30 cellular contexts compared by ENCODE assay signal in genomic region chr18:75438891-75439290, GRCh38. TPM values are rescaled to one million over a fixed set of nuclear protein-coding genes. Genes with fewer than 3 reads are reported as not detected.
"Had no signal": no experiment of that assay in that cellular context is flagged by ENCODE, and none has a peak within 500 bp of the region (broad histone marks: within the 10 kb centered on the region; RNA-seq: fewer than 3 reads in every experiment).

No MANE protein-coding gene starts in this region.

- DNase-seq: activated CD4-positive, alpha-beta T cell treated with anti-CD3 and anti-CD28 coated beads, Interleukin-2, amount 50 U/mL, for 48 hours; activated effector memory CD4-positive, alpha-beta T cell treated with Interleukin-2 at 50 U/mL for 16 hours; activated naive CD4-positive, alpha-beta T cell treated with anti-CD3 and anti-CD28 coated beads, Interleukin-2, amount 10 ng/mL, durations not matched to agents 7 days and 5 days; activated T-cell treated with anti-CD3 and anti-CD28 coated beads, Interleukin-2, amount 50 U/mL, for 72 hours; anterior cingulate cortex; effector CD4-positive, alpha-beta T cell; heart left ventricle; islet precursor cell; left cardiac atrium; mesenchymal stem cell; pancreas; psoas muscle; stimulated activated CD4-positive, alpha-beta T cell treated with anti-CD3 and anti-CD28 coated beads, Interleukin-1b, Interleukin-23, amount 100 ng/mL, for 48 hours; T1000 had no signal

- H3K27ac Mint-ChIP-seq: activated naive CD4-positive, alpha-beta T cell treated with anti-CD3 and anti-CD28 coated beads, Interleukin-2, amount 10 ng/mL, durations not matched to agents 7 days and 5 days; activated T-cell treated with anti-CD3 and anti-CD28 coated beads, Interleukin-2, amount 50 U/mL, for 72 hours; brain; dendritic cell treated with granulocyte-macrophage colony-stimulating factor and Interleukin-4, amounts not matched to agents 40 ng/mL and 50 ng/mL, for 4 days; nephron progenitor cell; stimulated activated naive CD8-positive, alpha-beta T cell treated with anti-CD3 and anti-CD28 coated beads, Interleukin-15, Interleukin-2, amounts not matched to agents 100 ng/mL and 50 ng/mL, for 24 hours; WTC11 had no signal

- H3K36me3 Mint-ChIP-seq: activated naive CD4-positive, alpha-beta T cell treated with anti-CD3 and anti-CD28 coated beads, Interleukin-2, amount 10 ng/mL, durations not matched to agents 7 days and 5 days; brain; WTC11 had no signal

- H3K36me3 ChIP-seq: gastroesophageal sphincter, heart left ventricle, pancreas, right atrium auricular region, tibial nerve had no signal

- FAIRE-seq: endometrium, pancreas, urothelium cell line had no signal

- H3K4me3 Mint-ChIP-seq: activated naive CD4-positive, alpha-beta T cell treated with anti-CD3 and anti-CD28 coated beads, Interleukin-2, amount 10 ng/mL, durations not matched to agents 7 days and 5 days; activated T-cell treated with anti-CD3 and anti-CD28 coated beads, Interleukin-2, amount 50 U/mL, for 72 hours; brain; dendritic cell treated with granulocyte-macrophage colony-stimulating factor and Interleukin-4, amounts not matched to agents 40 ng/mL and 50 ng/mL, for 4 days; nephron progenitor cell; stimulated activated naive CD8-positive, alpha-beta T cell treated with anti-CD3 and anti-CD28 coated beads, Interleukin-15, Interleukin-2, amounts not matched to agents 100 ng/mL and 50 ng/mL, for 24 hours; WTC11 had no signal

- H3K4me1 ChIP-seq: gastroesophageal sphincter, heart left ventricle, pancreas, psoas muscle, right atrium auricular region, tibial nerve had no signal

- H3K9me3 ChIP-seq: gastroesophageal sphincter, heart left ventricle, pancreas, psoas muscle, right atrium auricular region, tibial nerve had no signal

- H3K9me3 Mint-ChIP-seq: activated naive CD4-positive, alpha-beta T cell treated with anti-CD3 and anti-CD28 coated beads, Interleukin-2, amount 10 ng/mL, durations not matched to agents 7 days and 5 days; activated T-cell treated with anti-CD3 and anti-CD28 coated beads, Interleukin-2, amount 50 U/mL, for 72 hours; dendritic cell treated with granulocyte-macrophage colony-stimulating factor and Interleukin-4, amounts not matched to agents 40 ng/mL and 50 ng/mL, for 4 days; nephron progenitor cell; stimulated activated naive CD8-positive, alpha-beta T cell treated with anti-CD3 and anti-CD28 coated beads, Interleukin-15, Interleukin-2, amounts not matched to agents 100 ng/mL and 50 ng/mL, for 24 hours; WTC11 had no signal

- H3K27me3 ChIP-seq: right atrium auricular region had no signal

- H3K27ac ChIP-seq: gastroesophageal sphincter, heart left ventricle, pancreas, psoas muscle, right atrium auricular region, tibial nerve had no signal

- H3K4me3 ChIP-seq: gastroesophageal sphincter, heart left ventricle, pancreas, psoas muscle, right atrium auricular region, tibial nerve had no signal

- ATAC-seq: activated T-cell treated with anti-CD3 and anti-CD28 coated beads, Interleukin-2, amount 50 U/mL, for 72 hours; gastroesophageal sphincter; heart left ventricle; left cardiac atrium; pancreas; psoas muscle; WTC11 had no signal

RNA-seq across cellular contexts. Expression of gene SMIM21, which starts 11.4 kb away (rescaled TPM):
- total RNA-seq: activated T-cell treated with anti-CD3 and anti-CD28 coated beads, Interleukin-2, amount 50 U/mL, for 72 hours; cardiac septum; epithelial cell of proximal tubule; gastroesophageal sphincter; heart left ventricle; left cardiac atrium; lower leg skin; mononuclear cell; pancreas; psoas muscle; right atrium auricular region; skeletal muscle tissue; T-helper 1 cell treated with Interleukin-12 subunit alpha and Interleukin-12 subunit beta and Interleukin-4 antibody, amounts not matched to agents 30 ng/mL and 1 ng/mL, for 36 hours; tibial nerve; WTC11 had no signal
- polyA plus RNA-seq: heart left ventricle, psoas muscle had no signal
